1 cellular context compared by ENCODE assay signal in genomic region chr9:114853071-114853865, GRCh38.
TF ChIP-seq lines count a peak whose summit lies in the region.

No MANE protein-coding gene starts in this region.

TF ChIP-seq in IMR-90, 13 proteins besides CTCF, POLR2A, EP300 and RAD21:
- no peak for TF ChIP-seq RFX5 (IDR thresholded peaks at IDR 0.05; ENCODE audit: low read depth, low read length)
- no peak for TF ChIP-seq MAFK (IDR thresholded peaks at IDR 0.05; ENCODE audit: low read depth, low read length)
- no peak for TF ChIP-seq SMC3 (IDR thresholded peaks at IDR 0.05; ENCODE audit: low read depth, low read length)
- TF ChIP-seq MAZ (IDR thresholded peaks at IDR 0.05; ENCODE audit: borderline replicate concordance, low read depth, low read length): no peak
- no peak for TF ChIP-seq CEBPB (IDR thresholded peaks at IDR 0.05; ENCODE audit: low read depth, low read length)
- TF ChIP-seq RCOR1 (IDR thresholded peaks at IDR 0.05; ENCODE audit: insufficient replicate concordance, low read length): no peak
- no peak for TF ChIP-seq CHD1 (IDR thresholded peaks at IDR 0.05; ENCODE audit: low read depth, low read length)
- TF ChIP-seq ELK1 (IDR thresholded peaks at IDR 0.05; ENCODE audit: borderline replicate concordance, low read depth, low read length): no peak
- no peak for TF ChIP-seq NFE2L2 (IDR thresholded peaks at IDR 0.05; ENCODE audit: low read depth, low read length)
